Comparison of ENCODE assay signal across 8 cellular contexts in the genomic region with DNA sequence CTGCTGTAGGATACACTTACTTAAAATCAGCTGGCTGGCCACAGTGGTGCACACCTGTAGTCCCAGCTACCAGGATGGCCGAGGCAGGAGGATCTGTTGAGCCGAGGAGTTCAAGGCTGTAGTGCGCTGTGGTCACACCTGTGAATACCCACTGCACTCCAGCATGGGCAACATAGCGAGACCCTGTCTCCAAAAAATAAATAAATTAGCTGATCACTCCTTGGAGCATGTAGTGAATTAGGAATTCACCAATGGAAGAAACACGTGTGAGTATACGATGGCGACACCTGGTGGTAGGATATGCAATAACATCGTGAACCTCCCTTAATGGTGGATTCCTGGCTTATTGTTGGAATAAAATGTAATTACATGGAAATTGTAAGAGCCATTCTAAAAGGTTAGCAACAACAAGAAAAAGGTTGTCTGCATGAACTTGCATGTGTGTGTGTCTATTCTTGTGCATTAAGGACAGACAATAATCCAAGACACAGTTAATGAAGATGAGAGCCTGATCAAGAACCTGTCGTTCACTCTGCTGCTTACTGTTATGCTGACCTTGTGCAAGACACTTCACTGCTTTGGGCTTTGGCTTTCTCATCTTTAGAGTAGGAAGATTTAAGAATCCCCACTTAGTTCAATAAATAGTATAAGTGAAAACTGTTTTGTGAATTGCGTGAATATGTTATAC. TPM values are rescaled to one million over a fixed set of nuclear protein-coding genes. Genes with fewer than 3 reads are reported as not detected.
DNase-seq lines count a peak whose midpoint lies in the region; ATAC-seq, FAIRE-seq and TF ChIP-seq lines count a peak whose summit lies in the region.

No MANE protein-coding gene starts in this region.

- H3K9me3 ChIP-seq in parathyroid adenoma (ENCODE audit: control insufficient read depth, low read length) = no peaks in the 10 kb centered on the region

- H3K4me3 ChIP-seq in parathyroid adenoma (ENCODE audit: low read depth, low read length) = no peak overlapping the region

- no peaks in the 10 kb centered on the region for H3K36me3 Mint-ChIP-seq in Calu3 (ENCODE audit: insufficient read depth, unreplicated experiment)

- no peaks in the 10 kb centered on the region for H3K79me2 ChIP-seq in parathyroid adenoma

- peak; percentile 79 for DNase-seq in Calu3
- peak; percentile 65 for DNase-seq in HuH-7 (ENCODE audit: low spot score)
- DNase-seq in RKO (ENCODE audit: low spot score) = peak; percentile 59
- DNase-seq in activated T-helper 9 cell treated with anti-CD3 and anti-CD28 coated beads, Interleukin-2, amount 50 U/mL, for 16 hours (ENCODE audit: low read depth) = peak; percentile 21
- DNase-seq in foreskin keratinocyte = peak in 1 of 2 donors; percentile 37
- no peak for DNase-seq in GM12892 (ENCODE audit: insufficient read length)

- no peak overlapping the region for H3K4me3 Mint-ChIP-seq in Calu3 (ENCODE audit: low read depth, unreplicated experiment)

- H3K4me1 Mint-ChIP-seq in Calu3 (ENCODE audit: low read depth, unreplicated experiment) = peaks cover 10% of the 10 kb centered on the region

- H3K27ac Mint-ChIP-seq in Calu3 (ENCODE audit: unreplicated experiment) = no peak overlapping the region

- TF ChIP-seq CTCF in Calu3 (IDR thresholded peaks at IDR 0.05; ENCODE audit: unreplicated experiment) (peak; percentile 88), foreskin keratinocyte (conservative IDR thresholded peaks at IDR 0.05) (peak; percentile 88), parathyroid adenoma (IDR thresholded peaks at IDR 0.05) (peak; percentile 76)

- no peak overlapping the region for H3K4me2 ChIP-seq in parathyroid adenoma (ENCODE audit: low read length)

- intact Hi-C loops in Calu3 (cut with micrococcal nuclease; ENCODE audit: unreplicated experiment) = loop anchor here (1.0 to 10.0 kb wide), 2 partner anchors 194 to 352 kb away; no protein-coding TSS in a partner anchor

- no peak overlapping the region for H3K9ac ChIP-seq in parathyroid adenoma

- H3K27me3 ChIP-seq in foreskin keratinocyte = no peaks in the 10 kb centered on the region
- no peaks in the 10 kb centered on the region for H3K27me3 ChIP-seq in parathyroid adenoma (ENCODE audit: control insufficient read depth, insufficient read depth, low read length)

- ATAC-seq in foreskin keratinocyte = peak; percentile 75
- ATAC-seq in HG02870 (IDR thresholded peaks at IDR 0.05; ENCODE audit: unreplicated experiment) = no peak

- no peak overlapping the region for H2AFZ ChIP-seq in parathyroid adenoma

- no peaks in the 10 kb centered on the region for H3K36me3 ChIP-seq in parathyroid adenoma (ENCODE audit: control insufficient read depth, insufficient read depth, low read length)

- no peaks in the 10 kb centered on the region for H3K27me3 Mint-ChIP-seq in Calu3 (ENCODE audit: unreplicated experiment)

- no peaks in the 10 kb centered on the region for H3K4me1 ChIP-seq in foreskin keratinocyte
- no peaks in the 10 kb centered on the region for H3K4me1 ChIP-seq in parathyroid adenoma

- H3K27ac ChIP-seq in foreskin keratinocyte = no peak overlapping the region
- H3K27ac ChIP-seq in parathyroid adenoma = no peak overlapping the region

- no peak for FAIRE-seq in GM12892 (lab: Jason Lieb, UNC)

- H3K9me3 Mint-ChIP-seq in Calu3 (ENCODE audit: low read depth, unreplicated experiment) = no peaks in the 10 kb centered on the region

- TF ChIP-seq POLR2A in GM12892 (IDR thresholded peaks at IDR 0.05; ENCODE audit: low read depth, low read length) = no peak

- CTCF ChIA-PET in Calu3 (lab: Charles Lee) = interaction anchor here (0.6 to 1.6 kb wide), 7 partner anchors 12 to 246 kb away, joined by 3 to 16 read pairs (median 5); no protein-coding TSS in a partner anchor

- no TSS peak for BruUV-seq in Calu3 (replicated peaks; lab: Mats Ljungman, UMichigan)

RNA-seq across cellular contexts. Expression of gene COX20, which starts 38.6 kb away (rescaled TPM):
- total RNA-seq in Calu3 (2022) = 22.6 and 32.8 TPM in 2 replicates
- 28.5 and 31.4 TPM in 2 replicates for total RNA-seq in foreskin keratinocyte
- 44.9 and 54.7 TPM in 2 replicates for polyA plus RNA-seq in foreskin keratinocyte
- polyA plus RNA-seq in GM12892 (2012; ENCODE audit: missing spikeins) = 76.7 TPM
